23 cellular contexts compared by ENCODE assay signal in genomic region chr2:208669394-208669793, GRCh38.
DNase-seq lines count a peak whose midpoint lies in the region; ATAC-seq lines count a peak whose summit lies in the region.
"Had no signal": no experiment of that assay in that cellular context is flagged by ENCODE, and none has a peak within 500 bp of the region (broad histone marks: within the 10 kb centered on the region; RNA-seq: fewer than 3 reads in every experiment).

No MANE protein-coding gene starts in this region.

- H3K9me3 Mint-ChIP-seq in T-cell, result peaks cover 2 to 3% (median 3%) of the 10 kb centered on the region in 3 donors
- H3K9me3 Mint-ChIP-seq: GM23338 had no signal

- DNase-seq in T-cell, result no peak
- DNase-seq in activated gamma-delta T cell (lab: John Stamatoyannopoulos, UW), result no peak
- DNase-seq in HCEC 1CT, result no peak
- DNase-seq: Calu3; CD8-positive, alpha-beta memory T cell; GDM1; KG1; NCI-H1092; NCI-H146; NCI-H2029 treated with DMSO at 0.1 percent for 48 hours; NCI-H226; NCI-H510A treated with DMSO at 0.1 percent for 48 hours; NCI-H748 treated with DMSO at 0.1 percent for 48 hours; NK-92 treated with Interleukin-12 subunit alpha and Interleukin-12 subunit beta, amount 100 ng/mL, for 24 hours; SIG-M5; SK-N-SH had no signal

- POLR2A ChIA-PET in T-cell (lab: Charles Lee), result no interaction called here

- no peak overlapping the region for H3K4me3 Mint-ChIP-seq in T-cell
- H3K4me3 Mint-ChIP-seq: CD8-positive, alpha-beta memory T cell; GM23338 had no signal

- no peaks in the 10 kb centered on the region for H3K4me1 Mint-ChIP-seq in T-cell
- H3K4me1 Mint-ChIP-seq: CD8-positive, alpha-beta memory T cell had no signal

- no peaks in the 10 kb centered on the region for H3K27me3 Mint-ChIP-seq in T-cell
- H3K27me3 Mint-ChIP-seq: CD8-positive, alpha-beta memory T cell had no signal

- CTCF ChIA-PET in T-cell (lab: Charles Lee), result no interaction called here

- no peaks in the 10 kb centered on the region for H3K36me3 Mint-ChIP-seq in T-cell
- H3K36me3 Mint-ChIP-seq: CD8-positive, alpha-beta memory T cell had no signal

- ATAC-seq in GM18870 (IDR thresholded peaks at IDR 0.05; ENCODE audit: unreplicated experiment) (peak; percentile 43), GM21786 (IDR thresholded peaks at IDR 0.05; ENCODE audit: unreplicated experiment) (peak; percentile 46), HG02973 (IDR thresholded peaks at IDR 0.05; ENCODE audit: unreplicated experiment) (peak; percentile 49), HG03565 (IDR thresholded peaks at IDR 0.05; ENCODE audit: unreplicated experiment) (peak; percentile 42), T-cell (replicated peaks in 1 of 4) (no peak), HG03108 (IDR thresholded peaks at IDR 0.05; ENCODE audit: unreplicated experiment) (no peak)
- ATAC-seq: GM23338, HCT116 had no signal

- no peak overlapping the region for H3K27ac Mint-ChIP-seq in T-cell
- H3K27ac Mint-ChIP-seq: CD8-positive, alpha-beta memory T cell; GM23338 had no signal

Comparison
In these comparisons a context has a peak if more than half of its experiments do, and no peak if none do; other contexts are left out.
1. ATAC-seq: peak in GM18870 (single experiment), GM21786 (single experiment), HG02973 (single experiment) and HG03565 (single experiment); none in T-cell (0 of 4) and HG03108 (single experiment).